ENCODE assay signal across 1 cellular context in genomic region chr10:74539317-74539716, GRCh38.
TF ChIP-seq lines count a peak whose summit lies in the region.

No MANE protein-coding gene starts in this region.

TF ChIP-seq in GM23338, 12 proteins besides CTCF, POLR2A, EP300 and RAD21 (continued from another document):
- TF ChIP-seq, protein P1, sequence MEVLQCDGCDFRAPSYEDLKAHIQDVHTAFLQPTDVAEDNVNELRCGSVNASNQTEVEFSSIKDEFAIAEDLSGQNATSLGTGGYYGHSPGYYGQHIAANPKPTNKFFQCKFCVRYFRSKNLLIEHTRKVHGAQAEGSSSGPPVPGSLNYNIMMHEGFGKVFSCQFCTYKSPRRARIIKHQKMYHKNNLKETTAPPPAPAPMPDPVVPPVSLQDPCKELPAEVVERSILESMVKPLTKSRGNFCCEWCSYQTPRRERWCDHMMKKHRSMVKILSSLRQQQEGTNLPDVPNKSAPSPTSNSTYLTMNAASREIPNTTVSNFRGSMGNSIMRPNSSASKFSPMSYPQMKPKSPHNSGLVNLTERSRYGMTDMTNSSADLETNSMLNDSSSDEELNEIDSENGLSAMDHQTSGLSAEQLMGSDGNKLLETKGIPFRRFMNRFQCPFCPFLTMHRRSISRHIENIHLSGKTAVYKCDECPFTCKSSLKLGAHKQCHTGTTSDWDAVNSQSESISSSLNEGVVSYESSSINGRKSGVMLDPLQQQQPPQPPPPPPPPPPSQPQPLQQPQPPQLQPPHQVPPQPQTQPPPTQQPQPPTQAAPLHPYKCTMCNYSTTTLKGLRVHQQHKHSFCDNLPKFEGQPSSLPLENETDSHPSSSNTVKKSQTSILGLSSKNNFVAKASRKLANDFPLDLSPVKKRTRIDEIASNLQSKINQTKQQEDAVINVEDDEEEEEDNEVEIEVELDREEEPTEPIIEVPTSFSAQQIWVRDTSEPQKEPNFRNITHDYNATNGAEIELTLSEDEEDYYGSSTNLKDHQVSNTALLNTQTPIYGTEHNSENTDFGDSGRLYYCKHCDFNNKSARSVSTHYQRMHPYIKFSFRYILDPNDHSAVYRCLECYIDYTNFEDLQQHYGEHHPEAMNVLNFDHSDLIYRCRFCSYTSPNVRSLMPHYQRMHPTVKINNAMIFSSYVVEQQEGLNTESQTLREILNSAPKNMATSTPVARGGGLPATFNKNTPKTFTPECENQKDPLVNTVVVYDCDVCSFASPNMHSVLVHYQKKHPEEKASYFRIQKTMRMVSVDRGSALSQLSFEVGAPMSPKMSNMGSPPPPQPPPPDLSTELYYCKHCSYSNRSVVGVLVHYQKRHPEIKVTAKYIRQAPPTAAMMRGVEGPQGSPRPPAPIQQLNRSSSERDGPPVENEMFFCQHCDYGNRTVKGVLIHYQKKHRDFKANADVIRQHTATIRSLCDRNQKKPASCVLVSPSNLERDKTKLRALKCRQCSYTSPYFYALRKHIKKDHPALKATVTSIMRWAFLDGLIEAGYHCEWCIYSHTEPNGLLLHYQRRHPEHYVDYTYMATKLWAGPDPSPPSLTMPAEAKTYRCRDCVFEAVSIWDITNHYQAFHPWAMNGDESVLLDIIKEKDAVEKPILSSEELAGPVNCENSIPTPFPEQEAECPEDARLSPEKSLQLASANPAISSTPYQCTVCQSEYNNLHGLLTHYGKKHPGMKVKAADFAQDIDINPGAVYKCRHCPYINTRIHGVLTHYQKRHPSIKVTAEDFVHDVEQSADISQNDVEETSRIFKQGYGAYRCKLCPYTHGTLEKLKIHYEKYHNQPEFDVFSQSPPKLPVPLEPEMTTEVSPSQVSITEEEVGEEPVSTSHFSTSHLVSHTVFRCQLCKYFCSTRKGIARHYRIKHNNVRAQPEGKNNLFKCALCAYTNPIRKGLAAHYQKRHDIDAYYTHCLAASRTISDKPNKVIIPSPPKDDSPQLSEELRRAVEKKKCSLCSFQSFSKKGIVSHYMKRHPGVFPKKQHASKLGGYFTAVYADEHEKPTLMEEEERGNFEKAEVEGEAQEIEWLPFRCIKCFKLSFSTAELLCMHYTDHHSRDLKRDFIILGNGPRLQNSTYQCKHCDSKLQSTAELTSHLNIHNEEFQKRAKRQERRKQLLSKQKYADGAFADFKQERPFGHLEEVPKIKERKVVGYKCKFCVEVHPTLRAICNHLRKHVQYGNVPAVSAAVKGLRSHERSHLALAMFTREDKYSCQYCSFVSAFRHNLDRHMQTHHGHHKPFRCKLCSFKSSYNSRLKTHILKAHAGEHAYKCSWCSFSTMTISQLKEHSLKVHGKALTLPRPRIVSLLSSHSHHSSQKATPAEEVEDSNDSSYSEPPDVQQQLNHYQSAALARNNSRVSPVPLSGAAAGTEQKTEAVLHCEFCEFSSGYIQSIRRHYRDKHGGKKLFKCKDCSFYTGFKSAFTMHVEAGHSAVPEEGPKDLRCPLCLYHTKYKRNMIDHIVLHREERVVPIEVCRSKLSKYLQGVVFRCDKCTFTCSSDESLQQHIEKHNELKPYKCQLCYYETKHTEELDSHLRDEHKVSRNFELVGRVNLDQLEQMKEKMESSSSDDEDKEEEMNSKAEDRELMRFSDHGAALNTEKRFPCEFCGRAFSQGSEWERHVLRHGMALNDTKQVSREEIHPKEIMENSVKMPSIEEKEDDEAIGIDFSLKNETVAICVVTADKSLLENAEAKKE (CRISPR knock-in tag; IDR thresholded peaks at IDR 0.05), result no peak
- TF ChIP-seq ETS1 (IDR thresholded peaks at IDR 0.05) (no peak), ZNF331 (CRISPR knock-in tag; IDR thresholded peaks at IDR 0.05; ENCODE audit: low read depth) (no peak)
